8 cellular contexts compared by ENCODE assay signal in the genomic region with DNA sequence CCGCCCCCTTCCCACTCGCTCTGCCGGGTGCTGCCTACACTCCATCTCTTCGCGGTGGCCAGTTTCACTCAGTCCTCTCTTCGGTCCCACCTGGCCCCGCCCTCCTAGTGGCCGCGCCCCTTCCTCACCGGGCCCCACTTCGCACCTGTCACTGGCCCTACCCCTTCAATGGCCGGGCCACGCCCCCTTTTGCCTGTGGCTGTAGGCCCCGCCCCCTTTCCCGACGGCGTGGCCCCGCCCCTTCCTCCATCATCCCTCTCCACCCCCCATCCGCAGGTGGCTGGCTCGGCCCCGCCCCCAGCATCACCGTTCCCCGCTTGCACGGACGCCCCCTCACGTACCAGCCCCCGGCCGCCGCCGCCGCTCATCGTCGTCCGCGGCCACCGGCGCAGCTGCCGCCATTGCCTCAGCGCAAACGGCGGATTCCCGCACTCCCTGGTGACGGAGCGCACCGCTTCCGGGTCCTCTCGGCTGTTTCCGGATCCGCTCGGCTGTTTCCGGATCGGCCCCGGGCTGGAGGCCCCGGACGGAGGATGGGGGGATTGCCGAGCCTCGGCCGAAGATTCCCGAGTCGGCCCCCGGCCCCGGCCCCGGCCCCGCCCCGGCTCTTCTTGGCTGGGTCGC. TPM values are rescaled to one million over a fixed set of nuclear protein-coding genes. Genes with fewer than 3 reads are reported as not detected.
DNase-seq lines count a peak whose midpoint lies in the region; ATAC-seq and TF ChIP-seq lines count a peak whose summit lies in the region.

A gene with protein sequence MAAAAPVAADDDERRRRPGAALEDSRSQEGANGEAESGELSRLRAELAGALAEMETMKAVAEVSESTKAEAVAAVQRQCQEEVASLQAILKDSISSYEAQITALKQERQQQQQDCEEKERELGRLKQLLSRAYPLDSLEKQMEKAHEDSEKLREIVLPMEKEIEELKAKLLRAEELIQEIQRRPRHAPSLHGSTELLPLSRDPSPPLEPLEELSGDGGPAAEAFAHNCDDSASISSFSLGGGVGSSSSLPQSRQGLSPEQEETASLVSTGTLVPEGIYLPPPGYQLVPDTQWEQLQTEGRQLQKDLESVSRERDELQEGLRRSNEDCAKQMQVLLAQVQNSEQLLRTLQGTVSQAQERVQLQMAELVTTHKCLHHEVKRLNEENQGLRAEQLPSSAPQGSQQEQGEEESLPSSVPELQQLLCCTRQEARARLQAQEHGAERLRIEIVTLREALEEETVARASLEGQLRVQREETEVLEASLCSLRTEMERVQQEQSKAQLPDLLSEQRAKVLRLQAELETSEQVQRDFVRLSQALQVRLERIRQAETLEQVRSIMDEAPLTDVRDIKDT (minus strand): TSS at position 477 of the 624 bp plus-strand sequence. CDS start 75 bp downstream, at position 402.

- peak within 1 kb of the TSS; percentile 86 for H3K4ac ChIP-seq in trophoblast cell (ENCODE audit: low read depth, low read length)

- peak within 1 kb of the TSS; percentile 95 for H3K9ac ChIP-seq in adipocyte (ENCODE audit: low read length)
- peak within 1 kb of the TSS; percentile 89 for H3K9ac ChIP-seq in trophoblast cell (ENCODE audit: low read length)

- ATAC-seq in HG02798 (IDR thresholded peaks at IDR 0.05; ENCODE audit: poor library complexity, unreplicated experiment) (peak; percentile 74), T-cell (replicated peaks in 1 of 4) (peak; percentile 84 to 89 (median 88))

- H2BK12ac ChIP-seq in trophoblast cell (ENCODE audit: low read length): peak within 1 kb of the TSS; percentile 37

- H3K27ac ChIP-seq in trophoblast cell (ENCODE audit: low read depth, low read length): peak within 1 kb of the TSS; percentile 100
- peak within 1 kb of the TSS; percentile 86 to 97 (median 94) for H3K27ac ChIP-seq in tibial nerve

- H3K27me3 ChIP-seq in adipocyte (replicated peaks; ENCODE audit: control insufficient read depth, insufficient read depth, low read length) (no peaks in the 10 kb centered on the region), trophoblast cell (ENCODE audit: insufficient read depth, low read length) (no peaks in the 10 kb centered on the region), tibial nerve (no peaks in the 10 kb centered on the region)

- no peaks in the 10 kb centered on the region for H3K9me3 Mint-ChIP-seq in T-cell

- peak within 1 kb of the TSS; percentile 99 for H4K12ac ChIP-seq in trophoblast cell (ENCODE audit: low read depth, low read length)

- WGBS in trophoblast cell (ENCODE audit: extremely low coverage, insufficient coverage, insufficient read length): no CpG with 5 or more reads among the region's 66 CpGs
- WGBS in tibial nerve, 2 donors: 0 to 1% methylated on average over 19 to 50 of the region's 66 CpGs

- H3K4me3 ChIP-seq in GM12875 (ENCODE audit: low read depth, low read length) (peak within 1 kb of the TSS; percentile 86), adipocyte (ENCODE audit: low read length) (peak within 1 kb of the TSS; percentile 79), trophoblast cell (ENCODE audit: low read depth, low read length) (peak within 1 kb of the TSS; percentile 100), tibial nerve (peak within 1 kb of the TSS; percentile 69 to 85 (median 82))

- peaks cover 7% of the 10 kb centered on the region for H3K79me2 ChIP-seq in trophoblast cell (ENCODE audit: control insufficient read depth, insufficient read depth, low read length, poor library complexity)

- TF ChIP-seq EP300 in tibial nerve (IDR thresholded peaks at IDR 0.05): peak in 1 of 2 donors; percentile 77

- peak within 1 kb of the TSS; percentile 94 for H2BK120ac ChIP-seq in trophoblast cell (ENCODE audit: insufficient read depth, low read length, poor library complexity)

- intact Hi-C loops in cardiac septum (cut with DNase I): loop anchor here (2.0 to 5.0 kb wide), 3 partner anchors 26 to 78 kb away; a partner anchor contains a TSS

- peak within 1 kb of the TSS; percentile 78 for H2AK5ac ChIP-seq in trophoblast cell (ENCODE audit: low read length)

- H3K9me3 ChIP-seq in adipocyte (ENCODE audit: control insufficient read depth, low read length): no peaks in the 10 kb centered on the region
- peaks cover 2% of the 10 kb centered on the region for H3K9me3 ChIP-seq in trophoblast cell (ENCODE audit: insufficient read depth, low read depth, low read length)
- H3K9me3 ChIP-seq in tibial nerve: no peaks in the 10 kb centered on the region

- peak within 1 kb of the TSS; percentile 99 for H4K8ac ChIP-seq in trophoblast cell (ENCODE audit: low read depth, low read length)

- peaks cover 14% of the 10 kb centered on the region for H3K79me1 ChIP-seq in trophoblast cell (ENCODE audit: low read length)

- no peak within 1 kb of the TSS for H3K23ac ChIP-seq in trophoblast cell (ENCODE audit: low read length)

- H2BK5ac ChIP-seq in trophoblast cell (ENCODE audit: low read depth, low read length, poor library complexity): peak within 1 kb of the TSS; percentile 98

- CTCF ChIA-PET in T-cell (lab: Charles Lee): no interaction called here

- H3K27me3 Mint-ChIP-seq in T-cell: no peaks in the 10 kb centered on the region

- peak within 1 kb of the TSS; percentile 91 for H3K4me2 ChIP-seq in trophoblast cell (ENCODE audit: low read length)

- H3K36me3 ChIP-seq in adipocyte (ENCODE audit: control insufficient read depth, insufficient read depth, low read length, severe bottlenecking): no peaks in the 10 kb centered on the region
- H3K36me3 ChIP-seq in trophoblast cell (ENCODE audit: control insufficient read depth in 1 of 2, insufficient read depth in 2 of 2, low read length in 2 of 2): peaks cover 0 to 3% of the 10 kb centered on the region in 2 experiments
- peaks cover 0 to 6% (median 0%) of the 10 kb centered on the region in 3 donors for H3K36me3 ChIP-seq in tibial nerve

- peak within 1 kb of the TSS; percentile 97 for H4K91ac ChIP-seq in trophoblast cell (ENCODE audit: low read depth, low read length)

- H3K14ac ChIP-seq in trophoblast cell (ENCODE audit: low read length): peak within 1 kb of the TSS; percentile 99

- H3K4me1 ChIP-seq in adipocyte (ENCODE audit: control insufficient read depth, insufficient read depth, low read length): peaks cover 8% of the 10 kb centered on the region
- H3K4me1 ChIP-seq in trophoblast cell (ENCODE audit: control insufficient read depth in 1 of 2, insufficient read depth in 2 of 2, low read length in 2 of 2): peaks cover 4 to 10% of the 10 kb centered on the region in 2 experiments
- H3K4me1 ChIP-seq in tibial nerve: peaks cover 0 to 13% (median 3%) of the 10 kb centered on the region in 4 donors

- POLR2A ChIA-PET in T-cell (lab: Charles Lee): interaction anchor here in 1 of 2 donors (0.6 kb wide), 1 partner anchor 101 kb away, joined by 3 read pairs; no protein-coding TSS in a partner anchor

- peak within 1 kb of the TSS; percentile 98 to 99 for H3K27ac Mint-ChIP-seq in T-cell

- peaks cover 5% of the 10 kb centered on the region for H3K36me3 Mint-ChIP-seq in T-cell

- H3K4me3 Mint-ChIP-seq in T-cell: peak within 1 kb of the TSS; percentile 92 to 96 (median 94)

- TF ChIP-seq CTCF in GM12875 (IDR thresholded peaks at IDR 0.05; ENCODE audit: borderline replicate concordance, insufficient read depth, low read depth, low read length) (no peak), tibial nerve (IDR thresholded peaks at IDR 0.05) (peak in 1 of 5 experiments; percentile 32)

- peak; percentile 62 for DNase-seq in NCI-H1417 treated with DMSO at 0.1 percent for 48 hours (lab: John Stamatoyannopoulos, UW)
- peak; percentile 83 to 99 (median 93) for DNase-seq in T-cell
- DNase-seq in adipocyte (ENCODE audit: low read depth): peak; percentile 97
- DNase-seq in cardiac septum (ENCODE audit: low spot score): peak; percentile 94
- peak; percentile 99 for DNase-seq in trophoblast cell
- peak; percentile 84 to 85 for DNase-seq in tibial nerve (ENCODE audit: low spot score in 2 of 2)

- H3K18ac ChIP-seq in trophoblast cell (ENCODE audit: low read length): peak within 1 kb of the TSS; percentile 98

- peak within 1 kb of the TSS; percentile 100 for H2AFZ ChIP-seq in trophoblast cell (ENCODE audit: insufficient read depth, low read length, poor library complexity)

- peaks cover 14 to 25% (median 16%) of the 10 kb centered on the region in 3 donors for H3K4me1 Mint-ChIP-seq in T-cell

- TF ChIP-seq POLR2A in tibial nerve (IDR thresholded peaks at IDR 0.05): peak in 1 of 2 donors; percentile 51

RNA-seq across cellular contexts. Expression of the gene that starts here (rescaled TPM):
- total RNA-seq in T-cell: 10 to 100 TPM; 26.9 to 35.5 (median 33.5) TPM
- total RNA-seq in cardiac septum: 14.3 TPM
- 9.9 and 10.4 TPM in 2 replicates for polyA plus RNA-seq in trophoblast cell (2013)
- 10 to 100 TPM; 30.3 to 57.0 (median 32.4) TPM for total RNA-seq in tibial nerve

Comparison
In these comparisons a context has a peak if more than half of its experiments do, and no peak if none do; other contexts are left out.
1. Peak in every context shown above with its lines: DNase-seq, ATAC-seq, H3K4me3 ChIP-seq and H3K27ac ChIP-seq.